In genomic region chr1:10252508-10252907, GRCh38 we compare ENCODE assay signal across 1 cellular context.
TF ChIP-seq lines count a peak whose summit lies in the region.

No MANE protein-coding gene starts in this region.

TF ChIP-seq in HEK293, 187 proteins besides CTCF, POLR2A, EP300 and RAD21 (continued from another document):
- TF ChIP-seq FEZF1 (tag by site-specific recombination; IDR thresholded peaks at IDR 0.05) (0 out of 2 replicates have a peak, but pooled peaks have one; percentile 41), BCL6B (tag by site-specific recombination; IDR thresholded peaks at IDR 0.05) (no peak), MZF1 (tag by site-specific recombination; IDR thresholded peaks at IDR 0.05; ENCODE audit: borderline replicate concordance) (no peak), ZNF704 (tag by site-specific recombination; IDR thresholded peaks at IDR 0.05) (no peak), ZNF266 (tag by site-specific recombination; IDR thresholded peaks at IDR 0.05; ENCODE audit: low read depth) (no peak)
